8 cellular contexts compared by ENCODE assay signal in genomic region chr4:73021634-73022033, GRCh38. TPM values are rescaled to one million over a fixed set of nuclear protein-coding genes. Genes with fewer than 3 reads are reported as not detected.
DNase-seq lines count a peak whose midpoint lies in the region; ATAC-seq and TF ChIP-seq lines count a peak whose summit lies in the region.

No MANE protein-coding gene starts in this region.

- no peaks in the 10 kb centered on the region for H3K4me1 Mint-ChIP-seq in activated T-helper 17 cell treated with anti-CD3 and anti-CD28 coated beads, Interleukin-2, amount 50 U/mL, for 72 hours

- no peak overlapping the region for H3K4me2 ChIP-seq in IMR-90 (ENCODE audit: low read depth, low read length)

- H3K4me3 Mint-ChIP-seq in activated T-helper 17 cell treated with anti-CD3 and anti-CD28 coated beads, Interleukin-2, amount 50 U/mL, for 72 hours, result no peak overlapping the region

- H3K27me3 Mint-ChIP-seq in activated T-helper 17 cell treated with anti-CD3 and anti-CD28 coated beads, Interleukin-2, amount 50 U/mL, for 72 hours, result no peaks in the 10 kb centered on the region

- H3K18ac ChIP-seq in IMR-90 (ENCODE audit: low read depth, low read length), result no peak overlapping the region

- peak; percentile 69 for TF ChIP-seq RAD21 in IMR-90 (IDR thresholded peaks at IDR 0.05; ENCODE audit: low read length)

- no peaks in the 10 kb centered on the region for H3K9me3 Mint-ChIP-seq in activated T-helper 17 cell treated with anti-CD3 and anti-CD28 coated beads, Interleukin-2, amount 50 U/mL, for 72 hours

- WGBS in IMR-90 (ENCODE audit: extremely low coverage in 2 of 2, insufficient read length in 1 of 2), 2 experiments, result no CpG with 5 or more reads among the region's 1 CpG
- WGBS in right lobe of liver (ENCODE audit: insufficient coverage, low coverage, low lambda C conversion rate, missing lambda C conversion rate), result 13% methylated on average over 1 of the region's 1 CpG
- 13 to 34% methylated on average over 1 of the region's 1 CpG for WGBS in transverse colon (ENCODE audit: low coverage in 1 of 2), 2 donors

- H3K79me1 ChIP-seq in IMR-90 (ENCODE audit: low read depth in 1 of 2, low read length in 2 of 2), result no peaks in the 10 kb centered on the region

- no peak overlapping the region for H2AFZ ChIP-seq in IMR-90 (replicated peaks; ENCODE audit: low read length, poor library complexity)

- no peaks in the 10 kb centered on the region for H3K9me3 ChIP-seq in IMR-90 (ENCODE audit: control insufficient read depth, insufficient read depth, low read length)
- H3K9me3 ChIP-seq in right lobe of liver, result no peaks in the 10 kb centered on the region
- H3K9me3 ChIP-seq in transverse colon, result no peaks in the 10 kb centered on the region

- POLR2A ChIA-PET in IMR-90 (lab: Charles Lee; ENCODE audit: unreplicated experiment), result no interaction called here

- H3K36me3 ChIP-seq in IMR-90 (ENCODE audit: control insufficient read depth, insufficient read depth, low read length) (no peaks in the 10 kb centered on the region), right lobe of liver (no peaks in the 10 kb centered on the region), transverse colon (no peaks in the 10 kb centered on the region)

- H3K56ac ChIP-seq in IMR-90 (ENCODE audit: extremely low read depth, insufficient read depth, low read length), result no peak overlapping the region

- no peak overlapping the region for H2AK5ac ChIP-seq in IMR-90 (ENCODE audit: low read depth, low read length)

- no peak overlapping the region for H2AK9ac ChIP-seq in IMR-90 (replicated peaks; ENCODE audit: low read depth, low read length, poor library complexity)

- H3K23ac ChIP-seq in IMR-90 (ENCODE audit: low read depth, low read length), result no peak overlapping the region

- no peaks in the 10 kb centered on the region for H4K20me1 ChIP-seq in IMR-90 (ENCODE audit: insufficient read depth, low read length)

- H3K9ac ChIP-seq in IMR-90 (ENCODE audit: low read depth, low read length), result no peak overlapping the region

- no peaks in the 10 kb centered on the region for H3K9me1 ChIP-seq in IMR-90 (ENCODE audit: insufficient read depth, low read length)

- ATAC-seq in GM18907 (IDR thresholded peaks at IDR 0.05; ENCODE audit: unreplicated experiment), result peak; percentile 67
- ATAC-seq in IMR-90 (ENCODE audit: low read depth), result peak; percentile 70; the same call in 1 of the 2 replicates
- ATAC-seq in activated T-helper 17 cell treated with anti-CD3 and anti-CD28 coated beads, Interleukin-2, amount 50 U/mL, for 72 hours (replicated peaks), result peak; percentile 67
- peak; percentile 52 to 69 (median 66) for ATAC-seq in right lobe of liver

- H3K4me3 ChIP-seq in IMR-90 (ENCODE audit: insufficient read depth, low read depth, low read length) (no peak overlapping the region), right lobe of liver (no peak overlapping the region), transverse colon (no peak overlapping the region), coronary artery (no peak overlapping the region)

- no peak overlapping the region for H2BK15ac ChIP-seq in IMR-90 (ENCODE audit: low read depth, low read length)

- intact Hi-C loops in IMR-90 (cut with micrococcal nuclease) (loop anchor here (10.0 kb wide), 1 partner anchor 697 kb away; no protein-coding TSS in a partner anchor), right lobe of liver (cut with DNase I) (no loop called here), transverse colon (cut with DNase I; ENCODE audit: low total_unique reads) (loop anchor here (10.0 kb wide), 1 partner anchor 517 kb away; no protein-coding TSS in a partner anchor)

- H2BK5ac ChIP-seq in IMR-90 (ENCODE audit: low read depth, low read length, poor library complexity, severe bottlenecking), result no peak overlapping the region

- no peaks in the 10 kb centered on the region for H3K36me3 Mint-ChIP-seq in activated T-helper 17 cell treated with anti-CD3 and anti-CD28 coated beads, Interleukin-2, amount 50 U/mL, for 72 hours (ENCODE audit: low read depth)

- TF ChIP-seq CTCF in C4-2B (conservative IDR thresholded peaks at IDR 0.05), result peak; percentile 77
- TF ChIP-seq CTCF in IMR-90 (conservative IDR thresholded peaks at IDR 0.05; ENCODE audit: low read depth, low read length), result peak; percentile 49
- TF ChIP-seq CTCF in right lobe of liver (IDR thresholded peaks at IDR 0.05), result peak; percentile 25 to 39 (median 30)
- TF ChIP-seq CTCF in transverse colon (IDR thresholded peaks at IDR 0.05), result no peak
- no peak for TF ChIP-seq CTCF in coronary artery (IDR thresholded peaks at IDR 0.05)

- H4K5ac ChIP-seq in IMR-90 (ENCODE audit: low read depth, low read length), result no peak overlapping the region

- no peak overlapping the region for H3K27ac Mint-ChIP-seq in activated T-helper 17 cell treated with anti-CD3 and anti-CD28 coated beads, Interleukin-2, amount 50 U/mL, for 72 hours

- in situ Hi-C loops in IMR-90 (cut with MboI; ENCODE audit: low sequenced_read_pairs), result no loop called here
- in situ Hi-C loops in transverse colon (cut with MboI; ENCODE audit: low pct_ligation_motif_present in 1 of 4, low pct_unique_long_range_greater_than_20kb in 1 of 4, low sequenced_read_pairs in 3 of 4), result loop anchor here (25.0 kb wide), 4 partner anchors 309 to 734 kb away; no protein-coding TSS in a partner anchor

- TF ChIP-seq POLR2A in IMR-90 (IDR thresholded peaks at IDR 0.05; ENCODE audit: low read depth, low read length), result no peak
- no peak for TF ChIP-seq POLR2A in right lobe of liver (IDR thresholded peaks at IDR 0.05)
- TF ChIP-seq POLR2A in transverse colon (IDR thresholded peaks at IDR 0.05), result no peak

- CTCF ChIA-PET in IMR-90 (lab: Yijun Ruan, JAX), result interaction anchor here (1.5 kb wide), 1 partner anchor 136 kb away, joined by 3 read pairs; no protein-coding TSS in a partner anchor

- TF ChIP-seq EP300 in transverse colon (IDR thresholded peaks at IDR 0.05; ENCODE audit: low read depth), result no peak

- DNase-seq in IMR-90 (peak; percentile 31), right lobe of liver (no peak), transverse colon (no peak), coronary artery (ENCODE audit: low spot score) (no peak), T1000 (lab: John Stamatoyannopoulos, UW) (no peak)

- dilution Hi-C loops in IMR-90 (cut with HindIII; ENCODE audit: low sequenced_read_pairs, unreplicated experiment), result no loop called here

- H3K4me1 ChIP-seq in IMR-90 (ENCODE audit: control insufficient read depth, insufficient read depth, low read length) (no peaks in the 10 kb centered on the region), right lobe of liver (no peaks in the 10 kb centered on the region), transverse colon (no peaks in the 10 kb centered on the region)

- no peak overlapping the region for H3K14ac ChIP-seq in IMR-90 (replicated peaks; ENCODE audit: low read depth, low read length)

- no peak overlapping the region for H3K4ac ChIP-seq in IMR-90 (ENCODE audit: low read depth, low read length)

- no TSS peak for BruUV-seq in IMR-90 (replicated peaks; lab: Mats Ljungman, UMichigan)

- no peak overlapping the region for H4K91ac ChIP-seq in IMR-90 (ENCODE audit: insufficient read depth, low read depth, low read length)

- H2BK20ac ChIP-seq in IMR-90 (ENCODE audit: low read depth, low read length), result no peak overlapping the region

- no peak overlapping the region for H4K8ac ChIP-seq in IMR-90 (ENCODE audit: low read depth in 2 of 2, low read length in 2 of 2)

- H3K27ac ChIP-seq in C4-2B (no peak overlapping the region), IMR-90 (ENCODE audit: insufficient read depth, low read length) (no peak overlapping the region), right lobe of liver (no peak overlapping the region), transverse colon (no peak overlapping the region), coronary artery (no peak overlapping the region)

- H3K27me3 ChIP-seq in IMR-90 (ENCODE audit: control insufficient read depth, insufficient read depth, low read length) (peaks cover 2% of the 10 kb centered on the region), right lobe of liver (no peaks in the 10 kb centered on the region), transverse colon (no peaks in the 10 kb centered on the region)

- H2BK120ac ChIP-seq in IMR-90 (ENCODE audit: low read depth, low read length), result no peak overlapping the region

TF ChIP-seq in IMR-90, 13 proteins besides CTCF, POLR2A, EP300 and RAD21:
- no peak for TF ChIP-seq MXI1 (IDR thresholded peaks at IDR 0.05; ENCODE audit: borderline replicate concordance, low read depth, low read length)
- TF ChIP-seq SMC3 (IDR thresholded peaks at IDR 0.05; ENCODE audit: low read depth, low read length), result no peak
- TF ChIP-seq CEBPB (IDR thresholded peaks at IDR 0.05; ENCODE audit: low read depth, low read length), result no peak
- TF ChIP-seq BHLHE40 (IDR thresholded peaks at IDR 0.05; ENCODE audit: low read depth, low read length), result no peak
- TF ChIP-seq RCOR1 (IDR thresholded peaks at IDR 0.05; ENCODE audit: insufficient replicate concordance, low read length), result no peak
- no peak for TF ChIP-seq NFE2L2 (IDR thresholded peaks at IDR 0.05; ENCODE audit: low read depth, low read length)
- no peak for TF ChIP-seq CHD1 (IDR thresholded peaks at IDR 0.05; ENCODE audit: low read depth, low read length)
- no peak for TF ChIP-seq MAZ (IDR thresholded peaks at IDR 0.05; ENCODE audit: borderline replicate concordance, low read depth, low read length)
- TF ChIP-seq ELK1 (IDR thresholded peaks at IDR 0.05; ENCODE audit: borderline replicate concordance, low read depth, low read length), result no peak
- TF ChIP-seq FOS (IDR thresholded peaks at IDR 0.05; ENCODE audit: low read depth, low read length), result no peak

RNA-seq across cellular contexts. Expression of gene COX18, which starts 47.9 kb away (rescaled TPM):
- total RNA-seq in IMR-90 (2012; rRNA removed), result 20.6 and 22.0 TPM in 2 replicates
- polyA plus RNA-seq in IMR-90 (2012; rRNA removed), result 6.0 and 8.0 TPM in 2 replicates
- 4.1 and 7.9 TPM in 2 replicates for polyA plus RNA-seq in IMR-90 (2012; cell fraction: cytosol; rRNA removed)
- polyA plus RNA-seq in IMR-90 (2012; cell fraction: nucleus; rRNA removed; ENCODE audit: low replicate concordance), result 6.7 and 15.3 TPM in 2 replicates
- 10 to 100 TPM; 22.2 to 28.3 TPM for total RNA-seq in activated T-helper 17 cell treated with anti-CD3 and anti-CD28 coated beads, Interleukin-2, amount 50 U/mL, for 72 hours
- total RNA-seq in right lobe of liver, result 10 to 100 TPM; 12.4 to 28.9 (median 17.0) TPM
- 10 to 100 TPM; 10.9 to 20.1 (median 18.4) TPM for total RNA-seq in transverse colon

Comparison
In these comparisons a context has a peak if more than half of its experiments do, and no peak if none do; other contexts are left out.
1. CTCF ChIP-seq: peak in C4-2B (single experiment), IMR-90 (single experiment) and right lobe of liver (4 of 4); none in transverse colon (0 of 5) and coronary artery (single experiment).
2. intact Hi-C loops: an anchor here in IMR-90 (10.0 kb wide) and transverse colon (10.0 kb wide); none called in right lobe of liver.
3. Peak in every context shown above with its lines, with median percentiles within 50 percentile points of each other: ATAC-seq.